Comparison of ENCODE assay signal across 8 cellular contexts in genomic region chr16:8660841-8661301, GRCh38. TPM values are rescaled to one million over a fixed set of nuclear protein-coding genes. Genes with fewer than 3 reads are reported as not detected.
DNase-seq lines count a peak whose midpoint lies in the region; ATAC-seq, FAIRE-seq and TF ChIP-seq lines count a peak whose summit lies in the region.

No MANE protein-coding gene starts in this region.

- DNase-seq in AG09319 (ENCODE audit: extremely low read depth, low read depth) (no peak), GM19239 (ENCODE audit: insufficient read length, low spot score) (peak; percentile 29), NCI-H1930 (lab: John Stamatoyannopoulos, UW) (peak; percentile 71 to 80), caudate nucleus (lab: John Stamatoyannopoulos, UW) (peak in 49 of 61 donors; percentile 11 to 74 (median 47)), kidney (peak; percentile 83)
- peak; percentile 34 to 61 for DNase-seq in stimulated activated CD4-positive, alpha-beta T cell treated with anti-CD3 and anti-CD28 coated beads, Interleukin-2, amount 100 ng/mL, for 48 hours

- H3K9ac ChIP-seq in kidney (ENCODE audit: low read length in 2 of 2): no peak overlapping the region

- no peak overlapping the region for H3K27ac ChIP-seq in VCaP
- H3K27ac ChIP-seq in caudate nucleus (ENCODE audit: low read depth, low read length): no peak overlapping the region
- no peak overlapping the region for H3K27ac ChIP-seq in kidney (ENCODE audit: low read depth in 2 of 2, low read length in 2 of 2)

- H3K4me1 ChIP-seq in kidney (ENCODE audit: control insufficient read depth in 1 of 2, insufficient read depth in 1 of 2, low read depth in 1 of 2, low read length in 2 of 2): no peaks in the 10 kb centered on the region

- no peaks in the 10 kb centered on the region for H3K9me3 ChIP-seq in kidney (ENCODE audit: control insufficient read depth in 1 of 2, low read length in 2 of 2)

- peak; percentile 66 for TF ChIP-seq CTCF in AG09319 (IDR thresholded peaks at IDR 0.05; ENCODE audit: low read depth, low read length)
- peak; percentile 71 for TF ChIP-seq CTCF in VCaP (conservative IDR thresholded peaks at IDR 0.05)
- TF ChIP-seq CTCF in kidney (IDR thresholded peaks at IDR 0.05; ENCODE audit: borderline replicate concordance, extremely low read depth, insufficient read depth): peak; percentile 84

- no peaks in the 10 kb centered on the region for H3K36me3 ChIP-seq in kidney (ENCODE audit: control insufficient read depth in 1 of 2, insufficient read depth in 2 of 2, low read length in 2 of 2)

- FAIRE-seq in GM19239 (lab: Jason Lieb, UNC) (peak; percentile 72), kidney (lab: Jason Lieb, UNC) (no peak)

- ATAC-seq in HG03520 (IDR thresholded peaks at IDR 0.05; ENCODE audit: unreplicated experiment): no peak

- no peak overlapping the region for H3K4me3 ChIP-seq in kidney (ENCODE audit: low read length in 2 of 2)

- intact Hi-C loops in kidney (cut with DNase I): loop anchor here (10.0 kb wide), 1 partner anchor 124 kb away; no protein-coding TSS in a partner anchor

RNA-seq across cellular contexts. Expression of gene ABAT, which starts 13.5 kb away (rescaled TPM):
- 9.6 TPM for total RNA-seq in kidney
- polyA plus RNA-seq in kidney (ENCODE audit: insufficient read depth, low read depth, low replicate concordance): 34.0 TPM

RNA-seq across cellular contexts. Expression of gene METTL22, which starts 39.4 kb away (rescaled TPM):
- total RNA-seq in kidney: 26.2 TPM
- polyA plus RNA-seq in kidney (ENCODE audit: insufficient read depth, low read depth, low replicate concordance): 12.0 TPM
